Comparison of ENCODE assay signal across 20 cellular contexts in the genomic region with DNA sequence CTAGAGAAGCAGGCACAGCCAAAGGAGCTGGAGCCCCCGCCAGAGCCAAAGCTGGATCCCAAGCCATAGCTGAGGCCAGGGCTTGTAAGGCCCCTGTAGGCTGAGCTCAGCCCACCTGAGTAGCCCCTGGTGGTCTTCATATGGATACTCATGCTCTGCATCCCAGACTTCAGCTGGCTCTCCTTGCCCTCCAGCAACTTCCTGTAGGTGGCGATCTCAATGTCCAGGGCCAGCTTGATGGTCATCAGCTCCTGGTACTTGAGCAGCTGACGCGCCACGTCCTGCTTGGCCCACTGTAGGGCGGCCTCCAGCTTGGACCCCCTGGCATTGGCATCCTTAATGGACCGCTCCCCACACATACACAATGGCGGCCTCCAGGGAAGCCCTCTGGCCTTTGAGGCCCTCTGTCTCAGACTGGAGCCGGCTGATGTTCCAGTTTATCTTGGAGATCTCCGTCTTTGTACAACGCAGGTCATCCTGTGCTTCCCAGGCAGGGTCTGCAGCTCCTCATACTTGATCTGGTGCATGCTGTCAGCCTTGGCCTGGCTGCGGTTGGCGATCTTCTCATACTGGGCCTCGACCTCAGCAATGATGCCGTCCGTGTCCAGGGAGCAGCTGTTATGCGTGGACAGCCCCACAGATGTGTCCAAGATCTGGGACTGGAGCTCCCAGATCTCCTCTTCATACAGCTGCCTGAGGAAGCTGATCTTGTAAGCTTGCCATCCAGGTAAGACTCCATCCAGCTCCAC. TPM values are rescaled to one million over a fixed set of nuclear protein-coding genes. Genes with fewer than 3 reads are reported as not detected.
DNase-seq lines count a peak whose midpoint lies in the region; ATAC-seq and TF ChIP-seq lines count a peak whose summit lies in the region.
"Had no signal": no experiment of that assay in that cellular context is flagged by ENCODE, and none has a peak within 500 bp of the region (broad histone marks: within the 10 kb centered on the region; RNA-seq: fewer than 3 reads in every experiment).

No MANE protein-coding gene starts in this region.

- ATAC-seq in CD8-positive, alpha-beta T cell, result no peak
- ATAC-seq in activated B cell treated with CpG ODN at 0.5 μM for 24 hours (ENCODE audit: low read depth), result no peak
- no peak for ATAC-seq in right cardiac atrium

- H2AK5ac ChIP-seq in mesendoderm (ENCODE audit: low read length), result no peak overlapping the region

- in situ Hi-C loops in ACHN (cut with HindIII; ENCODE audit: low pct_ligation_motif_present, low pct_unique_long_range_greater_than_20kb, low sequenced_read_pairs), result no loop called here

- no peak overlapping the region for H3K27ac ChIP-seq in CD8-positive, alpha-beta T cell (ENCODE audit: low read depth, low read length)
- H3K27ac ChIP-seq in mesendoderm (ENCODE audit: low read depth, low read length) (no peak overlapping the region), right cardiac atrium (ENCODE audit: low read length) (no peak overlapping the region)
- H3K27ac ChIP-seq: right atrium auricular region, RWPE1, VCaP had no signal

- no peak overlapping the region for H4K5ac ChIP-seq in mesendoderm (ENCODE audit: low read length)

- H3K4me3 ChIP-seq in CD8-positive, alpha-beta T cell (ENCODE audit: low read depth, low read length), result no peak overlapping the region
- H3K4me3 ChIP-seq in mesendoderm (ENCODE audit: low read length), result no peak overlapping the region
- H3K4me3 ChIP-seq in right cardiac atrium (ENCODE audit: low read length), result no peak overlapping the region
- H3K4me3 ChIP-seq: right atrium auricular region had no signal

- H3K56ac ChIP-seq in mesendoderm (ENCODE audit: low read length), result no peak overlapping the region

- H3K9me3 Mint-ChIP-seq in CD8-positive, alpha-beta T cell, result peaks cover 9% of the 10 kb centered on the region
- peaks cover 9% of the 10 kb centered on the region for H3K9me3 Mint-ChIP-seq in activated B cell treated with CpG ODN at 0.5 μM for 24 hours

- no peaks in the 10 kb centered on the region for H3K27me3 Mint-ChIP-seq in CD8-positive, alpha-beta T cell (ENCODE audit: low read depth)
- H3K27me3 Mint-ChIP-seq in activated B cell treated with CpG ODN at 0.5 μM for 24 hours, result no peaks in the 10 kb centered on the region

- peaks cover 43% of the 10 kb centered on the region for H3K4me1 Mint-ChIP-seq in CD8-positive, alpha-beta T cell (ENCODE audit: low read depth)
- H3K4me1 Mint-ChIP-seq in activated B cell treated with CpG ODN at 0.5 μM for 24 hours, result peaks cover 49% of the 10 kb centered on the region
- H3K4me1 Mint-ChIP-seq: brain, neural crest cell had no signal

- H3K27me3 ChIP-seq in CD8-positive, alpha-beta T cell (ENCODE audit: insufficient read depth, low read length), result no peaks in the 10 kb centered on the region
- no peaks in the 10 kb centered on the region for H3K27me3 ChIP-seq in mesendoderm (ENCODE audit: insufficient read depth, low read length, poor library complexity)
- no peaks in the 10 kb centered on the region for H3K27me3 ChIP-seq in right cardiac atrium (ENCODE audit: control insufficient read depth, insufficient read depth)
- H3K27me3 ChIP-seq: right atrium auricular region had no signal

- no peak overlapping the region for H3K9ac ChIP-seq in mesendoderm (ENCODE audit: low read length)

- no peak overlapping the region for H3K18ac ChIP-seq in mesendoderm (ENCODE audit: low read length)

- H3K79me2 ChIP-seq in mesendoderm (ENCODE audit: control insufficient read depth, insufficient read depth, low read length), result no peaks in the 10 kb centered on the region

- H4K8ac ChIP-seq in mesendoderm (ENCODE audit: low read depth, low read length), result no peak overlapping the region

- intact Hi-C loops in CD8-positive, alpha-beta T cell (cut with DNase I, micrococcal nuclease), result no loop called here
- intact Hi-C loops in activated B cell treated with CpG ODN at 0.5 μM for 24 hours (cut with micrococcal nuclease) (no loop called here), right cardiac atrium (cut with DNase I) (no loop called here)

- H2BK15ac ChIP-seq in mesendoderm (replicated peaks; ENCODE audit: low read depth), result no peak overlapping the region

- no peak overlapping the region for H3K4me2 ChIP-seq in mesendoderm (ENCODE audit: low read length)

- POLR2A ChIA-PET in CD8-positive, alpha-beta T cell (lab: Charles Lee), result interaction anchor here (0.6 to 1.4 kb wide), 5 partner anchors 8 to 268 kb away, joined by 3 to 4 read pairs (median 3); no protein-coding TSS in a partner anchor
- POLR2A ChIA-PET in activated B cell treated with CpG ODN at 0.5 μM for 24 hours (lab: Charles Lee), result interaction anchor here (1.1 to 1.7 kb wide), 3 partner anchors 10 to 79 kb away, joined by 3 to 6 read pairs (median 3); no protein-coding TSS in a partner anchor

- no peak for TF ChIP-seq CTCF in CD8-positive, alpha-beta T cell (IDR thresholded peaks at IDR 0.05)
- TF ChIP-seq CTCF in GM12874 (IDR thresholded peaks at IDR 0.05; ENCODE audit: insufficient read depth, low read depth, low read length), result 0 out of 2 replicates have a peak, but pooled peaks have one; percentile 1
- no peak for TF ChIP-seq CTCF in activated B cell treated with CpG ODN at 0.5 μM for 24 hours (IDR thresholded peaks at IDR 0.05)

- H2BK5ac ChIP-seq in mesendoderm (ENCODE audit: low read length), result no peak overlapping the region

- peak overlapping the region; percentile 66 for H3K27ac Mint-ChIP-seq in CD8-positive, alpha-beta T cell
- peak overlapping the region; percentile 76 for H3K27ac Mint-ChIP-seq in activated B cell treated with CpG ODN at 0.5 μM for 24 hours
- H3K27ac Mint-ChIP-seq: brain; dendritic cell treated with granulocyte-macrophage colony-stimulating factor and Interleukin-4, amounts not matched to agents 40 ng/mL and 50 ng/mL, for 4 days had no signal

- no peak overlapping the region for H3K4ac ChIP-seq in mesendoderm (ENCODE audit: low read depth, low read length)

- CTCF ChIA-PET in CD8-positive, alpha-beta T cell (lab: Charles Lee), result interaction anchor here (0.9 to 2.6 kb wide), 4 partner anchors 12 to 165 kb away, joined by 3 to 10 read pairs (median 4); no protein-coding TSS in a partner anchor
- CTCF ChIA-PET in activated B cell treated with CpG ODN at 0.5 μM for 24 hours (lab: Charles Lee), result interaction anchor here (1.1 to 1.6 kb wide), 2 partner anchors 14 to 41 kb away, joined by 3 read pairs; no protein-coding TSS in a partner anchor

- H3K36me3 Mint-ChIP-seq in CD8-positive, alpha-beta T cell, result peaks cover 61% of the 10 kb centered on the region
- peaks cover 80% of the 10 kb centered on the region for H3K36me3 Mint-ChIP-seq in activated B cell treated with CpG ODN at 0.5 μM for 24 hours (ENCODE audit: low read depth)
- H3K36me3 Mint-ChIP-seq: brain had no signal

- H3K4me1 ChIP-seq in CD8-positive, alpha-beta T cell (ENCODE audit: insufficient read depth, low read length), result peaks cover 9% of the 10 kb centered on the region
- H3K4me1 ChIP-seq in mesendoderm (ENCODE audit: control insufficient read depth, low read depth, low read length), result no peaks in the 10 kb centered on the region
- no peaks in the 10 kb centered on the region for H3K4me1 ChIP-seq in right cardiac atrium (ENCODE audit: control insufficient read depth, insufficient read depth, low read length)
- H3K4me1 ChIP-seq: right atrium auricular region had no signal

- no peaks in the 10 kb centered on the region for H3K9me3 ChIP-seq in CD8-positive, alpha-beta T cell (ENCODE audit: low read length)
- no peaks in the 10 kb centered on the region for H3K9me3 ChIP-seq in right cardiac atrium (ENCODE audit: control insufficient read depth, low read length)

- H3K23ac ChIP-seq in mesendoderm (ENCODE audit: low read length), result no peak overlapping the region

- WGBS in mesendoderm (ENCODE audit: extremely low coverage, insufficient coverage, low lambda C conversion rate), result no CpG with 5 or more reads among the region's 17 CpGs
- 92% methylated on average over 17 of the region's 17 CpGs for WGBS in right cardiac atrium

- H2BK120ac ChIP-seq in mesendoderm (ENCODE audit: low read depth, low read length), result no peak overlapping the region

- no peak for DNase-seq in CD8-positive, alpha-beta T cell
- DNase-seq in activated B cell treated with CpG ODN at 0.5 μM for 24 hours, result no peak
- peak; percentile 27 for DNase-seq in mesendoderm
- DNase-seq in right cardiac atrium, result no peak
- no peak for DNase-seq in T1000 (lab: John Stamatoyannopoulos, UW)
- no peak for DNase-seq in ACHN
- DNase-seq: activated naive CD4-positive, alpha-beta T cell; DMS 273 treated with DMSO at 0.1 percent for 48 hours; KG1; mesenchymal stem cell; NCI-H1436 treated with DMSO at 0.1 percent for 48 hours; SW 1271 had no signal

- no peak overlapping the region for H3K4me3 Mint-ChIP-seq in CD8-positive, alpha-beta T cell
- H3K4me3 Mint-ChIP-seq in activated B cell treated with CpG ODN at 0.5 μM for 24 hours, result no peak overlapping the region
- H3K4me3 Mint-ChIP-seq: brain; dendritic cell treated with granulocyte-macrophage colony-stimulating factor and Interleukin-4, amounts not matched to agents 40 ng/mL and 50 ng/mL, for 4 days; neural crest cell had no signal

- H3K79me1 ChIP-seq in mesendoderm (ENCODE audit: low read length), result no peaks in the 10 kb centered on the region

- H3K36me3 ChIP-seq in CD8-positive, alpha-beta T cell (ENCODE audit: insufficient read depth, low read length), result peaks cover 13% of the 10 kb centered on the region
- H3K36me3 ChIP-seq in mesendoderm (ENCODE audit: control insufficient read depth, insufficient read depth, low read length), result no peaks in the 10 kb centered on the region
- H3K36me3 ChIP-seq: right atrium auricular region had no signal

RNA-seq across cellular contexts. Expression of gene IKZF3, which starts 28.9 kb away (rescaled TPM):
- total RNA-seq in CD8-positive, alpha-beta T cell, result 10 to 100 TPM; 57.3 to 59.8 TPM
- total RNA-seq in activated B cell treated with CpG ODN at 0.5 μM for 24 hours (208 and 220 TPM in 2 replicates), right cardiac atrium (1 to 10 TPM in 1 of 4 donors, under 1 TPM in 3; 0.28 to 1.3 (median 0.71) TPM)
- polyA plus RNA-seq in mesendoderm (2013, experiment 1 of 2), result 0.55 TPM
- polyA plus RNA-seq in mesendoderm (2013, experiment 2 of 2), result 0.43 TPM
- polyA plus RNA-seq in right cardiac atrium, result 0.14 TPM
- total RNA-seq: neural crest cell had no signal

RNA-seq across cellular contexts. Expression of gene ZPBP2, which starts 32.8 kb away (rescaled TPM):
- total RNA-seq in CD8-positive, alpha-beta T cell, result not detected
- 1.2 and 1.6 TPM in 2 replicates for total RNA-seq in activated B cell treated with CpG ODN at 0.5 μM for 24 hours
- not detected for polyA plus RNA-seq in mesendoderm (2013, experiment 1 of 2)
- polyA plus RNA-seq in mesendoderm (2013, experiment 2 of 2), result not detected
- not detected for total RNA-seq in right cardiac atrium
- not detected for polyA plus RNA-seq in right cardiac atrium
- total RNA-seq: neural crest cell, right atrium auricular region had no signal
- polyA plus RNA-seq: esophagus had no signal

Comparison
In these comparisons a context has a peak if more than half of its experiments do, and no peak if none do; other contexts are left out.
1. RNA of gene IKZF3, which starts 28.9 kb away (total RNA-seq): 208 to 220 TPM in activated B cell treated with CpG ODN at 0.5 μM for 24 hours and 57.3 to 59.8 TPM in CD8-positive, alpha-beta T cell; 0.28 to 1.3 TPM in right cardiac atrium; every median in the first group is over 10 times any median in the second.